Comparison of ENCODE assay signal across 8 cellular contexts in genomic region chr4:156169011-156169410, GRCh38.
DNase-seq lines count a peak whose midpoint lies in the region; ATAC-seq, FAIRE-seq and TF ChIP-seq lines count a peak whose summit lies in the region.

No MANE protein-coding gene starts in this region.

- H3K27me3 Mint-ChIP-seq in CD4-positive, alpha-beta T cell, result no peaks in the 10 kb centered on the region

- no peak overlapping the region for H3K4me3 ChIP-seq in RWPE2 (ENCODE audit: severe bottlenecking)

- H3K36me3 ChIP-seq in RWPE2 (ENCODE audit: low read depth), result no peaks in the 10 kb centered on the region

- DNase-seq in HT1080 (ENCODE audit: low read depth) (peak; percentile 64), RWPE2 (ENCODE audit: low spot score) (no peak), foreskin keratinocyte (peak; percentile 46 to 72), putamen (ENCODE audit: low spot score) (peak; percentile 6)
- no peak for DNase-seq in NK-92 treated with Interleukin-12 subunit alpha and Interleukin-12 subunit beta, amount 100 ng/mL, for 24 hours (lab: John Stamatoyannopoulos, UW)
- no peak for DNase-seq in CD4-positive, alpha-beta T cell

- H3K4me1 Mint-ChIP-seq in CD4-positive, alpha-beta T cell (ENCODE audit: low read depth), result no peaks in the 10 kb centered on the region

- TF ChIP-seq CTCF in RWPE2 (IDR thresholded peaks at IDR 0.05; ENCODE audit: poor library complexity, severe bottlenecking), result peak; percentile 62
- TF ChIP-seq CTCF in foreskin keratinocyte (conservative IDR thresholded peaks at IDR 0.05), result peak; percentile 80
- no peak for TF ChIP-seq CTCF in CD4-positive, alpha-beta T cell (IDR thresholded peaks at IDR 0.05)

- H3K27me3 ChIP-seq in RWPE2 (ENCODE audit: insufficient read depth, poor library complexity, severe bottlenecking), result no peaks in the 10 kb centered on the region
- no peaks in the 10 kb centered on the region for H3K27me3 ChIP-seq in foreskin keratinocyte
- H3K27me3 ChIP-seq in CD4-positive, alpha-beta T cell (ENCODE audit: control insufficient read depth, insufficient read depth, low read length), result no peaks in the 10 kb centered on the region

- intact Hi-C loops in CD4-positive, alpha-beta T cell (cut with DNase I, micrococcal nuclease), result no loop called here

- peak; percentile 82 for ATAC-seq in GM18498 (IDR thresholded peaks at IDR 0.05; ENCODE audit: unreplicated experiment)
- peak; percentile 64 for ATAC-seq in RWPE2 (ENCODE audit: low read depth)
- ATAC-seq in foreskin keratinocyte, result peak; percentile 86
- no peak for ATAC-seq in CD4-positive, alpha-beta T cell (ENCODE audit: poor library complexity)

- H3K9me3 ChIP-seq in RWPE2 (ENCODE audit: severe bottlenecking), result no peaks in the 10 kb centered on the region
- no peaks in the 10 kb centered on the region for H3K9me3 ChIP-seq in CD4-positive, alpha-beta T cell (ENCODE audit: control insufficient read depth, low read length)

- H3K27ac ChIP-seq in RWPE2 (ENCODE audit: poor library complexity, severe bottlenecking) (no peak overlapping the region), foreskin keratinocyte (no peak overlapping the region)
- H3K27ac ChIP-seq in CD4-positive, alpha-beta T cell (ENCODE audit: low read depth, low read length), result no peak overlapping the region

- FAIRE-seq in A204.1 (lab: Jason Lieb, UNC), result peak; percentile 85

- CTCF ChIA-PET in CD4-positive, alpha-beta T cell (lab: Charles Lee), result no interaction called here

- no peak overlapping the region for H3K27ac Mint-ChIP-seq in CD4-positive, alpha-beta T cell

- H3K36me3 Mint-ChIP-seq in CD4-positive, alpha-beta T cell (ENCODE audit: low read depth), result no peaks in the 10 kb centered on the region

- POLR2A ChIA-PET in CD4-positive, alpha-beta T cell (lab: Charles Lee), result no interaction called here

- H3K4me1 ChIP-seq in RWPE2 (ENCODE audit: insufficient read depth, poor library complexity, severe bottlenecking) (no peaks in the 10 kb centered on the region), foreskin keratinocyte (no peaks in the 10 kb centered on the region)

- H3K9me3 Mint-ChIP-seq in CD4-positive, alpha-beta T cell, result peaks cover 3% of the 10 kb centered on the region

- no peak overlapping the region for H3K4me3 Mint-ChIP-seq in CD4-positive, alpha-beta T cell

Comparison
In these comparisons a context has a peak if more than half of its experiments do, and no peak if none do; other contexts are left out.
1. DNase-seq: peak in HT1080 (single experiment), foreskin keratinocyte (2 of 2) and putamen (single experiment); none in RWPE2 (single experiment), NK-92 treated with Interleukin-12 subunit alpha and Interleukin-12 subunit beta, amount 100 ng/mL, for 24 hours (single experiment) and CD4-positive, alpha-beta T cell (0 of 10).